12 cellular contexts compared by ENCODE assay signal in the genomic region with DNA sequence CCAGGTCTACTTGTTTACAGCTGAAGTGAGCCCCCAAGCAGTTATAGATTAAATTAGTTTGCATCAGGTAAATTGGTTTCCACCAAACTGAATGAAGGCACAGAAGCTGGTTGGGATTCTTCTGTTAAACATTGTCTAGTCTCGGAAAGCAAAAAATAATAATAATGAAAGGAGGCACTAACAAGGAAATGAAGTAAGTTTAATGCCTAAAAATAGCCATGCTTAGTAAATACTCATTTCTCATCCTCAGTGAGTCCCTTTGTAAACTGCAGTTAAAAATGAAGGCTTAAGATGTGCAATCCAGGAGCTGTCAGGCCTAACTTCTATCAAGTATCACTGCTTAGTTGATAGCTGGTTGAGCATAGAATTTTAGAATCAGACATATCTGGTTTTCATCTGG.
DNase-seq lines count a peak whose midpoint lies in the region; ATAC-seq and TF ChIP-seq lines count a peak whose summit lies in the region.
"Had no signal": no experiment of that assay in that cellular context is flagged by ENCODE, and none has a peak within 500 bp of the region (broad histone marks: within the 10 kb centered on the region; RNA-seq: fewer than 3 reads in every experiment).

No MANE protein-coding gene starts in this region.

- CTCF ChIA-PET in activated CD8-positive, alpha-beta memory T cell treated with anti-CD3 and anti-CD28 coated beads, Interleukin-2, amount 10 ng/mL, durations not matched to agents 7 days and 5 days (lab: Charles Lee): interaction anchor here (1.4 to 3.0 kb wide), 3 partner anchors 11 to 111 kb away, joined by 3 to 16 read pairs (median 4); no protein-coding TSS in a partner anchor

- intact Hi-C loops in stomach (cut with DNase I; ENCODE audit: low total_unique reads): no loop called here

- H3K27me3 Mint-ChIP-seq in activated CD8-positive, alpha-beta memory T cell treated with anti-CD3 and anti-CD28 coated beads, Interleukin-2, amount 10 ng/mL, durations not matched to agents 7 days and 5 days: no peaks in the 10 kb centered on the region
- no peaks in the 10 kb centered on the region for H3K27me3 Mint-ChIP-seq in effector memory CD8-positive, alpha-beta T cell

- H3K4me3 Mint-ChIP-seq in activated CD8-positive, alpha-beta memory T cell treated with anti-CD3 and anti-CD28 coated beads, Interleukin-2, amount 10 ng/mL, durations not matched to agents 7 days and 5 days: no peak overlapping the region
- H3K4me3 Mint-ChIP-seq in effector memory CD8-positive, alpha-beta T cell: peak overlapping the region; percentile 44 to 75

- H3K9me3 Mint-ChIP-seq in activated CD8-positive, alpha-beta memory T cell treated with anti-CD3 and anti-CD28 coated beads, Interleukin-2, amount 10 ng/mL, durations not matched to agents 7 days and 5 days (ENCODE audit: low read depth): peaks cover 7% of the 10 kb centered on the region
- H3K9me3 Mint-ChIP-seq in effector memory CD8-positive, alpha-beta T cell: no peaks in the 10 kb centered on the region

- H3K36me3 ChIP-seq in Peyer's patch (no peaks in the 10 kb centered on the region), stomach (no peaks in the 10 kb centered on the region)
- H3K36me3 ChIP-seq: HAP-1 had no signal

- peaks cover 25% of the 10 kb centered on the region for H3K36me3 Mint-ChIP-seq in activated CD8-positive, alpha-beta memory T cell treated with anti-CD3 and anti-CD28 coated beads, Interleukin-2, amount 10 ng/mL, durations not matched to agents 7 days and 5 days
- H3K36me3 Mint-ChIP-seq in effector memory CD8-positive, alpha-beta T cell (ENCODE audit: insufficient read depth): no peaks in the 10 kb centered on the region

- no peak for TF ChIP-seq EP300 in stomach (IDR thresholded peaks at IDR 0.05)

- ATAC-seq in activated CD8-positive, alpha-beta memory T cell treated with anti-CD3 and anti-CD28 coated beads, Interleukin-2, amount 10 ng/mL, durations not matched to agents 7 days and 5 days: no peak
- no peak for ATAC-seq in effector memory CD8-positive, alpha-beta T cell (replicated peaks)
- no peak for ATAC-seq in GM21786 (IDR thresholded peaks at IDR 0.05; ENCODE audit: unreplicated experiment)

- H3K4me1 ChIP-seq in Peyer's patch: peaks cover 0 to 25% (median 14%) of the 10 kb centered on the region in 4 donors
- H3K4me1 ChIP-seq in stomach: peaks cover 10 to 92% (median 63%) of the 10 kb centered on the region in 4 donors

- peak overlapping the region; percentile 78 for H3K27ac Mint-ChIP-seq in activated CD8-positive, alpha-beta memory T cell treated with anti-CD3 and anti-CD28 coated beads, Interleukin-2, amount 10 ng/mL, durations not matched to agents 7 days and 5 days
- peak overlapping the region; percentile 83 to 99 for H3K27ac Mint-ChIP-seq in effector memory CD8-positive, alpha-beta T cell

- peaks cover 72% of the 10 kb centered on the region for H3K4me1 Mint-ChIP-seq in activated CD8-positive, alpha-beta memory T cell treated with anti-CD3 and anti-CD28 coated beads, Interleukin-2, amount 10 ng/mL, durations not matched to agents 7 days and 5 days
- peaks cover 65 to 84% of the 10 kb centered on the region in 2 donors for H3K4me1 Mint-ChIP-seq in effector memory CD8-positive, alpha-beta T cell (ENCODE audit: low read depth in 2 of 2)

- no peak for DNase-seq in activated CD8-positive, alpha-beta memory T cell treated with anti-CD3 and anti-CD28 coated beads, Interleukin-2, amount 10 ng/mL, durations not matched to agents 7 days and 5 days
- DNase-seq in activated CD8-positive, alpha-beta memory T cell treated with anti-CD3 and anti-CD28 coated beads, Interleukin-2, amount 50 U/mL, for 48 hours: no peak
- no peak for DNase-seq in Peyer's patch
- DNase-seq in effector memory CD8-positive, alpha-beta T cell: no peak
- DNase-seq in stomach: no peak
- DNase-seq in cerebellar nuclear complex (lab: John Stamatoyannopoulos, UW): no peak
- no peak for DNase-seq in NCI-H1092 treated with DMSO at 0.1 percent for 48 hours (lab: John Stamatoyannopoulos, UW)
- DNase-seq: kidney glomerular epithelial cell, NCI-H1048, SHP77 had no signal

- H3K27ac ChIP-seq in Peyer's patch (peak overlapping the region; percentile 76 to 85 (median 81)), stomach (peak overlapping the region in 4 of 5 donors; percentile 65 to 86 (median 78))

- TF ChIP-seq POLR2A in Peyer's patch (IDR thresholded peaks at IDR 0.05): no peak
- no peak for TF ChIP-seq POLR2A in stomach (IDR thresholded peaks at IDR 0.05)

- H3K9me3 ChIP-seq in Peyer's patch (no peaks in the 10 kb centered on the region), stomach (no peaks in the 10 kb centered on the region)
- H3K9me3 ChIP-seq: HAP-1 had no signal

- H3K4me3 ChIP-seq in Peyer's patch (no peak overlapping the region), stomach (no peak overlapping the region)
- H3K4me3 ChIP-seq: HAP-1 had no signal

- H3K27me3 ChIP-seq in Peyer's patch (no peaks in the 10 kb centered on the region), stomach (no peaks in the 10 kb centered on the region)

- WGBS in stomach, 5 donors: 36 to 81% (median 71%) methylated on average over 1 of the region's 1 CpG

- TF ChIP-seq CTCF in Peyer's patch (IDR thresholded peaks at IDR 0.05) (no peak), stomach (IDR thresholded peaks at IDR 0.05) (no peak)
